ENCODE assay signal across 13 cellular contexts in the genomic region with DNA sequence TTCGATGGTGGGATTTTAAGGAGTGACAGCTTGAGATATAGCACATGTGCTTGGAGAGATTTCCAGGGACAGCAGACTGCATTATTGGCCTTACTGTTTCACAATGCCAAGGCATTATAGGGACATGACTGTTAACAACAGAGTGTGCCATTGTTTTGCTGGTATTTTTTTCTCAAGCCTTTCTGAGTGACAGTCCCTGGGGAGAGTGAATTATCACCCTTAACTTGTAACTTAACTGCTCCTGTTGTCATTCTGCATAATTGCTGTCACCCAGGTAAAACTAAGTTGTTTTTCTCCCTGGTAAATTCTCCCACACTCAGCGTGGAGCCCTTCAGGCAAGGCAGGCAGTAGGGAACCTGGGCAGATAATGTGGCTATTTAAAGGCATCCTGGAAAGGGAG.
"Had no signal": no experiment of that assay in that cellular context is flagged by ENCODE, and none has a peak within 500 bp of the region (broad histone marks: within the 10 kb centered on the region; RNA-seq: fewer than 3 reads in every experiment).

No MANE protein-coding gene starts in this region.

- H3K36me3 Mint-ChIP-seq: activated CD8-positive, alpha-beta memory T cell treated with anti-CD3 and anti-CD28 coated beads, Interleukin-2, amount 10 ng/mL, durations not matched to agents 7 days and 5 days; activated naive CD4-positive, alpha-beta T cell treated with anti-CD3 and anti-CD28 coated beads, Interleukin-2, amount 50 U/mL, for 24 hours had no signal

- ATAC-seq: activated CD8-positive, alpha-beta memory T cell treated with anti-CD3 and anti-CD28 coated beads, Interleukin-2, amount 10 ng/mL, durations not matched to agents 7 days and 5 days; body of pancreas had no signal

- H3K27me3 Mint-ChIP-seq: activated CD8-positive, alpha-beta memory T cell treated with anti-CD3 and anti-CD28 coated beads, Interleukin-2, amount 10 ng/mL, durations not matched to agents 7 days and 5 days; activated naive CD4-positive, alpha-beta T cell treated with anti-CD3 and anti-CD28 coated beads, Interleukin-2, amount 50 U/mL, for 24 hours; activated T-cell treated with anti-CD3 and anti-CD28 coated beads, Interleukin-2, amount 50 U/mL, for 24 hours; central memory CD8-positive, alpha-beta T cell had no signal

- H3K27me3 ChIP-seq: body of pancreas, ovary, uterus had no signal

- DNase-seq: activated CD4-positive, alpha-beta T cell treated with anti-CD3 and anti-CD28 coated beads, Interleukin-2, amount 50 U/mL, for 4 hours; activated CD4-positive, CD25-positive, alpha-beta regulatory T cell treated with anti-CD3 and anti-CD28 coated beads, Interleukin-2, amount 50 U/mL, for 72 hours; activated CD8-positive, alpha-beta memory T cell treated with anti-CD3 and anti-CD28 coated beads, Interleukin-2, amount 10 ng/mL, durations not matched to agents 7 days and 5 days; activated effector memory CD4-positive, alpha-beta T cell treated with Interleukin-2 at 50 U/mL for 16 hours; activated T-cell treated with anti-CD3 and anti-CD28 coated beads, Interleukin-2, amount 50 U/mL, for 24 hours; body of pancreas; erythroblast; mammary epithelial cell; ovary; uterus had no signal

- H3K27ac ChIP-seq: body of pancreas, ovary, uterus had no signal

- H3K4me1 Mint-ChIP-seq: activated CD8-positive, alpha-beta memory T cell treated with anti-CD3 and anti-CD28 coated beads, Interleukin-2, amount 10 ng/mL, durations not matched to agents 7 days and 5 days; activated naive CD4-positive, alpha-beta T cell treated with anti-CD3 and anti-CD28 coated beads, Interleukin-2, amount 50 U/mL, for 24 hours; central memory CD8-positive, alpha-beta T cell had no signal

- H3K9me3 Mint-ChIP-seq: neural crest cell had no signal

- H3K4me3 Mint-ChIP-seq: activated CD8-positive, alpha-beta memory T cell treated with anti-CD3 and anti-CD28 coated beads, Interleukin-2, amount 10 ng/mL, durations not matched to agents 7 days and 5 days; activated naive CD4-positive, alpha-beta T cell treated with anti-CD3 and anti-CD28 coated beads, Interleukin-2, amount 50 U/mL, for 24 hours; activated T-cell treated with anti-CD3 and anti-CD28 coated beads, Interleukin-2, amount 50 U/mL, for 24 hours; central memory CD8-positive, alpha-beta T cell; neural crest cell had no signal

- H3K4me1 ChIP-seq: body of pancreas, uterus had no signal

- H3K4me3 ChIP-seq: body of pancreas, ovary, uterus had no signal

- H3K27ac Mint-ChIP-seq: activated CD8-positive, alpha-beta memory T cell treated with anti-CD3 and anti-CD28 coated beads, Interleukin-2, amount 10 ng/mL, durations not matched to agents 7 days and 5 days; activated naive CD4-positive, alpha-beta T cell treated with anti-CD3 and anti-CD28 coated beads, Interleukin-2, amount 50 U/mL, for 24 hours; activated T-cell treated with anti-CD3 and anti-CD28 coated beads, Interleukin-2, amount 50 U/mL, for 24 hours had no signal

- H3K36me3 ChIP-seq: ovary, uterus had no signal

- H3K9me3 ChIP-seq: body of pancreas, ovary, uterus had no signal
